8 cellular contexts compared by ENCODE assay signal in genomic region chr1:40036574-40036973, GRCh38. TPM values are rescaled to one million over a fixed set of nuclear protein-coding genes. Genes with fewer than 3 reads are reported as not detected.
DNase-seq lines count a peak whose midpoint lies in the region; TF ChIP-seq lines count a peak whose summit lies in the region.

No MANE protein-coding gene starts in this region.

- H3K4me3 ChIP-seq in SK-N-SH (ENCODE audit: low read depth in 2 of 2, low read length in 1 of 2) (no peak overlapping the region; a peak in 1 of 4 replicates), fibroblast of pulmonary artery (replicated peaks; ENCODE audit: low read depth, low read length) (no peak overlapping the region), rectal smooth muscle tissue (ENCODE audit: low read length) (no peak overlapping the region), Peyer's patch (no peak overlapping the region)

- peaks cover 45% of the 10 kb centered on the region for H3K4me1 Mint-ChIP-seq in activated CD4-positive, alpha-beta memory T cell treated with anti-CD3 and anti-CD28 coated beads, Interleukin-2, amount 10 ng/mL, durations not matched to agents 7 days and 5 days

- TF ChIP-seq EP300 in SK-N-SH (IDR thresholded peaks at IDR 0.05; ENCODE audit: borderline replicate concordance in 1 of 2, low read depth in 1 of 2, low read length in 1 of 2), result peak in 1 of 2 experiments; percentile 39; a peak in 1 of 4 replicates

- H3K27ac ChIP-seq in SK-N-SH (ENCODE audit: low read depth in 2 of 2, low read length in 1 of 2) (peak overlapping the region; percentile 87 to 92), rectal smooth muscle tissue (ENCODE audit: low read depth, low read length) (peak overlapping the region; percentile 86), Peyer's patch (peak overlapping the region in 2 of 4 donors; percentile 13 to 40)

- peak overlapping the region; percentile 72 for H3K4me2 ChIP-seq in SK-N-SH

- H3K36me3 ChIP-seq in SK-N-SH (replicated peaks in 1 of 2; ENCODE audit: control insufficient read depth in 1 of 2, insufficient read depth in 2 of 2, low read length in 1 of 2), result no peaks in the 10 kb centered on the region
- H3K36me3 ChIP-seq in rectal smooth muscle tissue (ENCODE audit: control insufficient read depth, insufficient read depth, low read length), result no peaks in the 10 kb centered on the region
- H3K36me3 ChIP-seq in Peyer's patch, result no peaks in the 10 kb centered on the region

- TF ChIP-seq CTCF in SK-N-SH (IDR thresholded peaks at IDR 0.05) (no peak), fibroblast of pulmonary artery (IDR thresholded peaks at IDR 0.05; ENCODE audit: low read length, missing control alignments) (no peak), Peyer's patch (IDR thresholded peaks at IDR 0.05) (no peak)

- no peak for TF ChIP-seq RAD21 in SK-N-SH (IDR thresholded peaks at IDR 0.05; ENCODE audit: low read length)

- H3K27me3 ChIP-seq in SK-N-SH (ENCODE audit: insufficient read depth) (no peaks in the 10 kb centered on the region), rectal smooth muscle tissue (ENCODE audit: control insufficient read depth, insufficient read depth, low read length) (no peaks in the 10 kb centered on the region), Peyer's patch (no peaks in the 10 kb centered on the region)

- H3K9me3 Mint-ChIP-seq in activated CD4-positive, alpha-beta memory T cell treated with anti-CD3 and anti-CD28 coated beads, Interleukin-2, amount 10 ng/mL, durations not matched to agents 7 days and 5 days, result no peaks in the 10 kb centered on the region

- H3F3A ChIP-seq in SK-N-SH (replicated peaks; ENCODE audit: insufficient read depth), result peaks cover 17% of the 10 kb centered on the region

- peaks cover 24% of the 10 kb centered on the region for H3K36me3 Mint-ChIP-seq in activated CD4-positive, alpha-beta memory T cell treated with anti-CD3 and anti-CD28 coated beads, Interleukin-2, amount 10 ng/mL, durations not matched to agents 7 days and 5 days (ENCODE audit: low read depth)

- no peaks in the 10 kb centered on the region for H3K27me3 Mint-ChIP-seq in activated CD4-positive, alpha-beta memory T cell treated with anti-CD3 and anti-CD28 coated beads, Interleukin-2, amount 10 ng/mL, durations not matched to agents 7 days and 5 days

- peaks cover 15% of the 10 kb centered on the region for H3K79me2 ChIP-seq in SK-N-SH (ENCODE audit: insufficient read depth)

- H4K20me1 ChIP-seq in SK-N-SH (ENCODE audit: insufficient read depth), result peaks cover 6% of the 10 kb centered on the region; the same call in 1 of the 2 replicates

- no peak overlapping the region for H3K27ac Mint-ChIP-seq in activated CD4-positive, alpha-beta memory T cell treated with anti-CD3 and anti-CD28 coated beads, Interleukin-2, amount 10 ng/mL, durations not matched to agents 7 days and 5 days

- no peaks in the 10 kb centered on the region for H3K9me3 ChIP-seq in SK-N-SH
- H3K9me3 ChIP-seq in Peyer's patch, result no peaks in the 10 kb centered on the region

- H3K9me2 ChIP-seq in SK-N-SH, result no peaks in the 10 kb centered on the region

- CTCF ChIA-PET in SK-N-SH (lab: Yijun Ruan, JAX), result interaction anchor here (1.1 kb wide), 1 partner anchor 41 kb away, joined by 3 read pairs; no protein-coding TSS in a partner anchor
- CTCF ChIA-PET in activated CD4-positive, alpha-beta memory T cell treated with anti-CD3 and anti-CD28 coated beads, Interleukin-2, amount 10 ng/mL, durations not matched to agents 7 days and 5 days (lab: Charles Lee), result no interaction called here

- DNase-seq in Daoy (ENCODE audit: low read depth), result peak; percentile 83
- peak; percentile 27 for DNase-seq in SK-N-SH
- DNase-seq in fibroblast of pulmonary artery (ENCODE audit: low read depth), result peak; percentile 78
- no peak for DNase-seq in Peyer's patch
- no peak for DNase-seq in NCI-H1048 (lab: John Stamatoyannopoulos, UW)
- DNase-seq in stimulated activated CD8-positive, alpha-beta memory T cell treated with anti-CD3 and anti-CD28 coated beads, Interleukin-4, amount 100 ng/mL, for 48 hours, result no peak
- DNase-seq in activated CD4-positive, alpha-beta memory T cell treated with anti-CD3 and anti-CD28 coated beads, Interleukin-2, amount 10 ng/mL, durations not matched to agents 7 days and 5 days, result no peak

- no peak overlapping the region; the same call in 1 of the 2 replicates for H2AFZ ChIP-seq in SK-N-SH (ENCODE audit: low read depth)

- H3K9ac ChIP-seq in SK-N-SH, result 0 out of 2 replicates have a peak overlapping the region, but pooled peaks have one; percentile 5
- no peak overlapping the region for H3K9ac ChIP-seq in rectal smooth muscle tissue (ENCODE audit: low read length)

- H3K4me3 Mint-ChIP-seq in activated CD4-positive, alpha-beta memory T cell treated with anti-CD3 and anti-CD28 coated beads, Interleukin-2, amount 10 ng/mL, durations not matched to agents 7 days and 5 days, result no peak overlapping the region

- POLR2A ChIA-PET in SK-N-SH (lab: Yijun Ruan, JAX), result no interaction called here
- POLR2A ChIA-PET in activated CD4-positive, alpha-beta memory T cell treated with anti-CD3 and anti-CD28 coated beads, Interleukin-2, amount 10 ng/mL, durations not matched to agents 7 days and 5 days (lab: Charles Lee), result no interaction called here

- WGBS in SK-N-SH (ENCODE audit: low lambda C conversion rate), result 13% methylated on average over 4 of the region's 4 CpGs

- peaks cover 4 to 16% of the 10 kb centered on the region in 2 experiments for H3K4me1 ChIP-seq in SK-N-SH (ENCODE audit: control insufficient read depth in 1 of 2, insufficient read depth in 2 of 2, low read depth in 1 of 2, low read length in 1 of 2)
- H3K4me1 ChIP-seq in rectal smooth muscle tissue (ENCODE audit: control insufficient read depth, insufficient read depth, low read length), result peaks cover 22% of the 10 kb centered on the region
- peaks cover 0 to 31% (median 5%) of the 10 kb centered on the region in 4 donors for H3K4me1 ChIP-seq in Peyer's patch

- no peak for TF ChIP-seq POLR2A in Peyer's patch (IDR thresholded peaks at IDR 0.05)

TF ChIP-seq in SK-N-SH, 30 proteins besides CTCF, POLR2A, EP300 and RAD21 (continues in another document):
- TF ChIP-seq FOSL2 (IDR thresholded peaks at IDR 0.05; ENCODE audit: borderline replicate concordance, low read depth), result peak; percentile 52; the same call in 1 of the 2 replicates
- no peak for TF ChIP-seq FOXJ3 (CRISPR knock-in tag; IDR thresholded peaks at IDR 0.05)
- no peak for TF ChIP-seq USF2 (IDR thresholded peaks at IDR 0.05; ENCODE audit: borderline replicate concordance, low read depth, low read length)
- no peak for TF ChIP-seq RFX5 (IDR thresholded peaks at IDR 0.05; ENCODE audit: low read length)
- TF ChIP-seq RXRA (IDR thresholded peaks at IDR 0.05; ENCODE audit: borderline replicate concordance, low read depth), result peak; percentile 50; the same call in 1 of the 2 replicates
- TF ChIP-seq NFIC (IDR thresholded peaks at IDR 0.05; ENCODE audit: borderline replicate concordance), result peak; percentile 87
- no peak for TF ChIP-seq GATA2 (CRISPR knock-in tag; IDR thresholded peaks at IDR 0.05)
- TF ChIP-seq REST (IDR thresholded peaks at IDR 0.05; ENCODE audit: low read depth, low read length), result no peak
- no peak for TF ChIP-seq FOXM1 (IDR thresholded peaks at IDR 0.05; ENCODE audit: low read depth)
- TF ChIP-seq POLR2AphosphoS5 (IDR thresholded peaks at IDR 0.05; ENCODE audit: low read depth, low read length), result peak; percentile 45; the same call in 1 of the 2 replicates
- no peak for TF ChIP-seq SIN3A (IDR thresholded peaks at IDR 0.05; ENCODE audit: borderline replicate concordance, low read depth, low read length)
- TF ChIP-seq GABPA (IDR thresholded peaks at IDR 0.05; ENCODE audit: low read depth), result no peak
- TF ChIP-seq MEF2A (IDR thresholded peaks at IDR 0.05; ENCODE audit: borderline replicate concordance, low read depth), result no peak

RNA-seq across cellular contexts. Expression of gene CAP1, which starts 4.0 kb away (rescaled TPM):
- total RNA-seq in Daoy (2014; rRNA removed; shearing (Covaris generic)), result 451 and 461 TPM in 2 replicates
- polyA plus RNA-seq in SK-N-SH (2012; rRNA removed), result 244 and 330 TPM in 2 replicates
- 301 and 309 TPM in 2 replicates for polyA plus RNA-seq in SK-N-SH (2012; cell fraction: cytosol; rRNA removed)
- 130 and 274 TPM in 2 replicates for polyA plus RNA-seq in SK-N-SH (2012; cell fraction: nucleus; rRNA removed)
- 100 to 1,000 TPM; 135 to 229 (median 182) TPM for total RNA-seq in Peyer's patch
- total RNA-seq in activated CD4-positive, alpha-beta memory T cell treated with anti-CD3 and anti-CD28 coated beads, Interleukin-2, amount 10 ng/mL, durations not matched to agents 7 days and 5 days, result 100 to 1,000 TPM; 890 to 908 TPM

Comparison
In these comparisons a context has a peak if more than half of its experiments do, and no peak if none do; other contexts are left out.
1. DNase-seq: peak in Daoy (single experiment), SK-N-SH (single experiment) and fibroblast of pulmonary artery (single experiment); none in Peyer's patch (0 of 3), NCI-H1048 (single experiment), stimulated activated CD8-positive, alpha-beta memory T cell treated with anti-CD3 and anti-CD28 coated beads, Interleukin-4, amount 100 ng/mL, for 48 hours (single experiment) and activated CD4-positive, alpha-beta memory T cell treated with anti-CD3 and anti-CD28 coated beads, Interleukin-2, amount 10 ng/mL, durations not matched to agents 7 days and 5 days (single experiment).